In the genomic region with DNA sequence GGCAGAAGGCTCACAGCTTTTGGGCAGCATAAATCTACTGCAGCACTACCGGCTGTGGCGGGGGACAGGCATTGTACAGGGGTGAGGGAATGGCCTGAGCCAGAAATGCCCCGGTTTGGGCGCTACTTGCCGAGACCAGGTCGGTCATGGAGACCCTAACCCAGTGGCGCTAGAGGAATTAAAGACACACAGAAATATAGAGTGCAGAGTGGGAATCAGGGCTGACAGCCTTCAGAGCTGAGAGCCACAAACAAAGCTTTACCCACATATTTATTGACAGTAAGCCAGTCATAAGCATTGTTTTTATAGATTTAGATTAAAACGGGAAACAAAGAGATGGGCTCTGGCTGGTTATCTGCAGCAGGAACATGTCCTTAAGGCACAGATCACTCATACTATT, we compare ENCODE assay signal across 32 cellular contexts.
"Had no signal": no experiment of that assay in that cellular context is flagged by ENCODE, and none has a peak within 500 bp of the region (broad histone marks: within the 10 kb centered on the region; RNA-seq: fewer than 3 reads in every experiment).

No MANE protein-coding gene starts in this region.

- H3K4me3 ChIP-seq: coronary artery, dorsolateral prefrontal cortex, esophagus muscularis mucosa, heart left ventricle had no signal

- H3K4me1 ChIP-seq: esophagus muscularis mucosa, foreskin keratinocyte, gastrocnemius medialis, heart left ventricle had no signal

- ATAC-seq: activated naive CD4-positive, alpha-beta T cell treated with anti-CD3 and anti-CD28 coated beads, Interleukin-2, amount 50 U/mL, for 72 hours; activated T-cell treated with anti-CD3 and anti-CD28 coated beads, Interleukin-2, amount 50 U/mL, for 72 hours; foreskin keratinocyte; gastrocnemius medialis; heart left ventricle; T-helper 17 cell had no signal

- H3K27ac Mint-ChIP-seq: activated B cell treated with CpG ODN at 0.5 μM for 24 hours; activated CD4-positive, alpha-beta memory T cell treated with anti-CD3 and anti-CD28 coated beads, Interleukin-2, amount 10 ng/mL, durations not matched to agents 7 days and 5 days; activated CD4-positive, alpha-beta T cell treated with anti-CD3 and anti-CD28 coated beads, Interleukin-2, amount 10 ng/mL, durations not matched to agents 7 days and 5 days; activated naive CD4-positive, alpha-beta T cell treated with anti-CD3 and anti-CD28 coated beads, Interleukin-2, amount 10 ng/mL, durations not matched to agents 7 days and 5 days; activated naive CD4-positive, alpha-beta T cell treated with anti-CD3 and anti-CD28 coated beads, Interleukin-2, amount 50 U/mL, for 72 hours; activated T-cell treated with anti-CD3 and anti-CD28 coated beads, Interleukin-2, amount 50 U/mL, for 24 hours; activated T-cell treated with anti-CD3 and anti-CD28 coated beads, Interleukin-2, amount 50 U/mL, for 72 hours; dendritic cell treated with granulocyte-macrophage colony-stimulating factor and Interleukin-4, amounts not matched to agents 40 ng/mL and 50 ng/mL, for 4 days; T-helper 17 cell; T-helper 2 cell treated with Interferon-gamma antibody and Interleukin-4, amounts not matched to agents 5 μg/mL and 100 μg/mL, for 36 hours had no signal

- H3K36me3 ChIP-seq: brain microvascular endothelial cell, WERI-Rb-1 had no signal

- DNase-seq: activated B cell treated with CpG ODN at 0.5 μM for 24 hours; activated CD4-positive, alpha-beta memory T cell treated with anti-CD3 and anti-CD28 coated beads, Interleukin-2, amount 10 ng/mL, durations not matched to agents 7 days and 5 days; activated CD4-positive, alpha-beta T cell treated with anti-CD3 and anti-CD28 coated beads for 1 hour; activated CD4-positive, alpha-beta T cell treated with anti-CD3 and anti-CD28 coated beads for 4 hours; activated CD4-positive, alpha-beta T cell treated with anti-CD3 and anti-CD28 coated beads, Interleukin-2, amount 10 ng/mL, durations not matched to agents 7 days and 5 days; activated CD4-positive, alpha-beta T cell treated with anti-CD3 and anti-CD28 coated beads, Interleukin-2, amount 50 U/mL, for 4 hours; activated CD8-positive, alpha-beta memory T cell treated with anti-CD3 and anti-CD28 coated beads, Interleukin-2, amount 50 U/mL, for 48 hours; activated gamma-delta T cell; activated naive CD4-positive, alpha-beta T cell; activated naive CD4-positive, alpha-beta T cell treated with anti-CD3 and anti-CD28 coated beads, Interleukin-2, amount 10 ng/mL, durations not matched to agents 7 days and 5 days; activated T-cell treated with anti-CD3 and anti-CD28 coated beads for 4 hours; activated T-cell treated with anti-CD3 and anti-CD28 coated beads, Interleukin-2, amount 50 U/mL, for 24 hours; activated T-cell treated with anti-CD3 and anti-CD28 coated beads, Interleukin-2, amount 50 U/mL, for 72 hours; amniotic stem cell; anterior cingulate cortex; brain microvascular endothelial cell; dorsolateral prefrontal cortex; effector memory CD4-positive, alpha-beta T cell; erythroblast; foreskin keratinocyte; gastrocnemius medialis; glutamatergic neuron; heart left ventricle; T-helper 17 cell; T1000; WERI-Rb-1 had no signal

- H3K4me1 Mint-ChIP-seq: activated CD4-positive, alpha-beta T cell treated with anti-CD3 and anti-CD28 coated beads, Interleukin-2, amount 10 ng/mL, durations not matched to agents 7 days and 5 days; T-helper 17 cell had no signal

- H3K27ac ChIP-seq: brain microvascular endothelial cell, coronary artery, dorsolateral prefrontal cortex, esophagus muscularis mucosa, foreskin keratinocyte, gastrocnemius medialis, heart left ventricle, WERI-Rb-1 had no signal

- H3K4me3 Mint-ChIP-seq: activated B cell treated with CpG ODN at 0.5 μM for 24 hours; activated CD4-positive, alpha-beta memory T cell treated with anti-CD3 and anti-CD28 coated beads, Interleukin-2, amount 10 ng/mL, durations not matched to agents 7 days and 5 days; activated CD4-positive, alpha-beta T cell treated with anti-CD3 and anti-CD28 coated beads, Interleukin-2, amount 10 ng/mL, durations not matched to agents 7 days and 5 days; activated naive CD4-positive, alpha-beta T cell treated with anti-CD3 and anti-CD28 coated beads, Interleukin-2, amount 10 ng/mL, durations not matched to agents 7 days and 5 days; activated T-cell treated with anti-CD3 and anti-CD28 coated beads, Interleukin-2, amount 50 U/mL, for 24 hours; activated T-cell treated with anti-CD3 and anti-CD28 coated beads, Interleukin-2, amount 50 U/mL, for 72 hours; central memory CD8-positive, alpha-beta T cell; dendritic cell treated with granulocyte-macrophage colony-stimulating factor and Interleukin-4, amounts not matched to agents 40 ng/mL and 50 ng/mL, for 4 days; T-helper 17 cell; T-helper 2 cell treated with Interferon-gamma antibody and Interleukin-4, amounts not matched to agents 5 μg/mL and 100 μg/mL, for 36 hours had no signal

- H3K27me3 ChIP-seq: brain microvascular endothelial cell, dorsolateral prefrontal cortex, esophagus muscularis mucosa, foreskin keratinocyte, gastrocnemius medialis, heart left ventricle had no signal

- H3K27me3 Mint-ChIP-seq: activated B cell treated with CpG ODN at 0.5 μM for 24 hours; activated CD4-positive, alpha-beta memory T cell treated with anti-CD3 and anti-CD28 coated beads, Interleukin-2, amount 10 ng/mL, durations not matched to agents 7 days and 5 days; activated CD4-positive, alpha-beta T cell treated with anti-CD3 and anti-CD28 coated beads, Interleukin-2, amount 10 ng/mL, durations not matched to agents 7 days and 5 days; activated naive CD4-positive, alpha-beta T cell treated with anti-CD3 and anti-CD28 coated beads, Interleukin-2, amount 10 ng/mL, durations not matched to agents 7 days and 5 days; activated T-cell treated with anti-CD3 and anti-CD28 coated beads, Interleukin-2, amount 50 U/mL, for 24 hours; central memory CD8-positive, alpha-beta T cell; dendritic cell treated with granulocyte-macrophage colony-stimulating factor and Interleukin-4, amounts not matched to agents 40 ng/mL and 50 ng/mL, for 4 days; T-helper 17 cell had no signal
